28 cellular contexts compared by ENCODE assay signal in the genomic region with DNA sequence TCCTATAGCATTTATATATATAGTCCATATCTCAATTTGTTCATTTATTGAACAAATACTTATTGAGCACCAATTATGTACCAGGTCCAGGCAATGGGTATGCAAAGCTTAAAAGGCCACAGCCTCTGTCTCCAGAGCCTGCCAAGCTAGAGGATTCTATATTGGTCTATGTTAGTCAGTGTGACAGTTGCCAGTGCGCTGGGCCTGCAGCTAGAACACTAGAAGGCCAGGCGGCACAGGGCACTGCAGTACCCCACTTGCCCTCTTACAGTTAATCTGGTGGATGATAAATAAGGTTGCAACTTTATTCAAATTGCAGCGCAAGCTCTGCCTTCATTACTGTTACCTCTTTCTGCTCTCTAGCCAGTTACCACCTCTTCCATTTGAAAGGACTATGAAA.
"Had no signal": no experiment of that assay in that cellular context is flagged by ENCODE, and none has a peak within 500 bp of the region (broad histone marks: within the 10 kb centered on the region; RNA-seq: fewer than 3 reads in every experiment).

No MANE protein-coding gene starts in this region.

- H3K9ac ChIP-seq: KMS-11 had no signal

- H3K36me3 ChIP-seq: brain microvascular endothelial cell, MG63 had no signal

- H3K27me3 ChIP-seq: brain microvascular endothelial cell, MG63 had no signal

- H3K4me1 Mint-ChIP-seq: T-cell had no signal

- ATAC-seq: activated T-helper 17 cell treated with anti-CD3 and anti-CD28 coated beads, Interleukin-2, amount 50 U/mL, for 72 hours; Panc1; T-cell had no signal

- H3K36me3 Mint-ChIP-seq: activated naive CD8-positive, alpha-beta T cell; T-cell had no signal

- H3K27ac ChIP-seq: brain microvascular endothelial cell, KMS-11, RWPE1, VCaP had no signal

- DNase-seq: activated CD4-positive, alpha-beta memory T cell treated with anti-CD3 and anti-CD28 coated beads, Interleukin-2, amount 10 ng/mL, durations not matched to agents 7 days and 5 days; activated CD4-positive, alpha-beta T cell treated with anti-CD3 and anti-CD28 coated beads, Interleukin-2, amount 50 U/mL, for 1 hour; activated CD4-positive, CD25-positive, alpha-beta regulatory T cell; activated gamma-delta T cell; activated naive CD4-positive, alpha-beta T cell treated with anti-CD3 and anti-CD28 coated beads for 36 hours; activated T-cell treated with anti-CD3 and anti-CD28 coated beads for 4 hours; activated T-cell treated with anti-CD3 and anti-CD28 coated beads, Interleukin-2, amount 50 U/mL, for 48 hours; amygdala; brain microvascular endothelial cell; caudate nucleus; MG63; MV-4-11; NCI-H1092 treated with DMSO at 0.1 percent for 48 hours; NCI-H1417 treated with DMSO at 0.1 percent for 48 hours; NCI-H1694; NCI-H2029 treated with DMSO at 0.1 percent for 48 hours; NCI-H345; NCI-H510A; NCI-H526 treated with DMSO at 0.1 percent for 48 hours; NCI-H82; SIG-M5; T-cell had no signal

- H3K4me3 ChIP-seq: MG63 had no signal

- H3K27ac Mint-ChIP-seq: activated CD4-positive, alpha-beta memory T cell treated with anti-CD3 and anti-CD28 coated beads, Interleukin-2, amount 10 ng/mL, durations not matched to agents 7 days and 5 days; activated naive CD4-positive, alpha-beta T cell treated with anti-CD3 and anti-CD28 coated beads for 36 hours; activated naive CD8-positive, alpha-beta T cell; activated T-helper 17 cell treated with anti-CD3 and anti-CD28 coated beads, Interleukin-2, amount 50 U/mL, for 72 hours; T-cell had no signal

- H3K4me2 ChIP-seq: KMS-11 had no signal

- H3K4me3 Mint-ChIP-seq: activated CD4-positive, alpha-beta memory T cell treated with anti-CD3 and anti-CD28 coated beads, Interleukin-2, amount 10 ng/mL, durations not matched to agents 7 days and 5 days; activated naive CD4-positive, alpha-beta T cell treated with anti-CD3 and anti-CD28 coated beads for 36 hours; activated naive CD8-positive, alpha-beta T cell; activated T-helper 17 cell treated with anti-CD3 and anti-CD28 coated beads, Interleukin-2, amount 50 U/mL, for 72 hours; T-cell had no signal

- H3K9me3 Mint-ChIP-seq: activated naive CD4-positive, alpha-beta T cell treated with anti-CD3 and anti-CD28 coated beads for 36 hours; T-cell had no signal
